8 cellular contexts compared by ENCODE assay signal in the genomic region with DNA sequence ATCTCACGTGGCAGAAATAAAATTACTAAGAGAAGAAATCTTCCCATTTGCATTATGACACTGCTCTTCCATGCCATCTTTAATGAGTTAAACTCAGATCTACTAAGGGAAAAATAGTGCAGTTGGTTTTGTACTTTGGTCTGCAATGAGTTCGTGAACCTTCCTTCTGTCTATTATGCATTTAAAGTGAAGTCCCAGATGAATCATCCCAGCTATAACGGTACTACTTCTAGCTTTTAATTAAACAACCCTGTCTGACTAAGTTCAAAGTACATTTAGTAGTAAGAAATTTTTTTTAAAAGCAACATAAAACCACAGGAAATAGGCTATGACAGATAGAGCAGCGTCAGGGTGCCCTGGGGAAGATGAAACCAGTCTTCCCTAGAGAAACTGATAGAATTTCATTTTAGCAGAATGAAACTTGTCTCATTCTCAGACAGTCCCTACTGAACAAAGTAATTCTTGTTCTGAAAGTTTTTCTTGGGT. TPM values are rescaled to one million over a fixed set of nuclear protein-coding genes. Genes with fewer than 3 reads are reported as not detected.
DNase-seq lines count a peak whose midpoint lies in the region; ATAC-seq and TF ChIP-seq lines count a peak whose summit lies in the region.

No MANE protein-coding gene starts in this region.

- H3K27me3 Mint-ChIP-seq in CD4-positive, alpha-beta memory T cell: no peaks in the 10 kb centered on the region
- H3K27me3 Mint-ChIP-seq in progenitor cell of endocrine pancreas: no peaks in the 10 kb centered on the region

- intact Hi-C loops in CD4-positive, alpha-beta memory T cell (cut with micrococcal nuclease): loop anchor here (1.0 kb wide), 3 partner anchors 9 to 207 kb away; partner anchors contain the start of gene BLMH
- intact Hi-C loops in gastrocnemius medialis (cut with DNase I; ENCODE audit: low total_unique reads): loop anchor here (10.0 kb wide), 1 partner anchor 227 kb away; no protein-coding TSS in a partner anchor

- peak overlapping the region in 1 of 2 donors; percentile 11 for H3K4me3 ChIP-seq in CD4-positive, alpha-beta memory T cell (ENCODE audit: low read length in 2 of 2)
- no peak overlapping the region for H3K4me3 ChIP-seq in fibroblast of mammary gland (ENCODE audit: control insufficient read depth, low read depth, low read length)
- H3K4me3 ChIP-seq in gastrocnemius medialis: no peak overlapping the region

- H3K4me1 ChIP-seq in CD4-positive, alpha-beta memory T cell (ENCODE audit: insufficient read depth, low read length): peaks cover 42% of the 10 kb centered on the region
- no peaks in the 10 kb centered on the region for H3K4me1 ChIP-seq in gastrocnemius medialis

- TF ChIP-seq POLR2A in gastrocnemius medialis (IDR thresholded peaks at IDR 0.05): no peak

- CTCF ChIA-PET in CD4-positive, alpha-beta memory T cell (lab: Charles Lee; ENCODE audit: partially characterized antibody): interaction anchor here (0.7 to 6.9 kb wide), 8 partner anchors 8 to 228 kb away, joined by 3 to 103 read pairs (median 10); partner anchors contain the start of gene BLMH

- POLR2A ChIA-PET in CD4-positive, alpha-beta memory T cell (lab: Charles Lee; ENCODE audit: partially characterized antibody): interaction anchor here (0.6 to 7.7 kb wide), 7 partner anchors 9 to 402 kb away, joined by 3 to 136 read pairs (median 6); partner anchors contain the start of genes BLMH and SSH2

- H3K36me3 ChIP-seq in CD4-positive, alpha-beta memory T cell (ENCODE audit: insufficient read depth, low read length): no peaks in the 10 kb centered on the region
- H3K36me3 ChIP-seq in gastrocnemius medialis: no peaks in the 10 kb centered on the region

- peak overlapping the region; percentile 65 for H3K27ac ChIP-seq in CD4-positive, alpha-beta memory T cell (ENCODE audit: low read depth, low read length)
- H3K27ac ChIP-seq in gastrocnemius medialis: no peak overlapping the region

- H3K4me3 Mint-ChIP-seq in CD4-positive, alpha-beta memory T cell: peak overlapping the region; percentile 58 to 89 (median 77)
- no peak overlapping the region for H3K4me3 Mint-ChIP-seq in progenitor cell of endocrine pancreas (ENCODE audit: low read depth)

- TF ChIP-seq CTCF in fibroblast of mammary gland (conservative IDR thresholded peaks at IDR 0.05; ENCODE audit: control insufficient read depth, insufficient read depth, low read depth, low read length) (no peak), progenitor cell of endocrine pancreas (IDR thresholded peaks at IDR 0.05; ENCODE audit: unreplicated experiment) (no peak), gastrocnemius medialis (IDR thresholded peaks at IDR 0.05 in 4 of 5, conservative IDR thresholded peaks at IDR 0.05 in 1 of 5) (no peak)

- H3K36me3 Mint-ChIP-seq in CD4-positive, alpha-beta memory T cell: no peaks in the 10 kb centered on the region
- H3K36me3 Mint-ChIP-seq in progenitor cell of endocrine pancreas (ENCODE audit: insufficient read depth): no peaks in the 10 kb centered on the region

- H3K27ac Mint-ChIP-seq in CD4-positive, alpha-beta memory T cell: peak overlapping the region; percentile 71 to 98 (median 91)
- no peak overlapping the region for H3K27ac Mint-ChIP-seq in progenitor cell of endocrine pancreas

- in situ Hi-C loops in gastrocnemius medialis (cut with MboI; ENCODE audit: low sequenced_read_pairs in 4 of 4): no loop called here

- no peaks in the 10 kb centered on the region for H3K9me3 ChIP-seq in CD4-positive, alpha-beta memory T cell (ENCODE audit: control insufficient read depth in 1 of 2, low read length in 2 of 2)
- no peaks in the 10 kb centered on the region for H3K9me3 ChIP-seq in gastrocnemius medialis

- peak; percentile 75 to 83 (median 79) for DNase-seq in CD4-positive, alpha-beta memory T cell
- DNase-seq in activated CD4-positive, alpha-beta T cell treated with anti-CD3 and anti-CD28 coated beads for 1 hour: peak; percentile 36
- DNase-seq in fibroblast of mammary gland (ENCODE audit: low read depth) (peak; percentile 82), progenitor cell of endocrine pancreas (ENCODE audit: low spot score, unreplicated experiment) (no peak), SHP77 treated with DMSO at 0.1 percent for 48 hours (lab: John Stamatoyannopoulos, UW) (no peak), gastrocnemius medialis (no peak), DMS153 (lab: John Stamatoyannopoulos, UW) (no peak)

- H3K4me1 Mint-ChIP-seq in CD4-positive, alpha-beta memory T cell: peaks cover 40 to 64% (median 49%) of the 10 kb centered on the region in 4 donors
- H3K4me1 Mint-ChIP-seq in progenitor cell of endocrine pancreas (ENCODE audit: low read depth): peaks cover 30% of the 10 kb centered on the region

- peaks cover 0 to 2% (median 0%) of the 10 kb centered on the region in 8 donors for H3K9me3 Mint-ChIP-seq in CD4-positive, alpha-beta memory T cell
- peaks cover 10% of the 10 kb centered on the region for H3K9me3 Mint-ChIP-seq in progenitor cell of endocrine pancreas (ENCODE audit: low read depth)

- ATAC-seq in HG02642 (IDR thresholded peaks at IDR 0.05; ENCODE audit: poor library complexity, unreplicated experiment) (peak; percentile 47), gastrocnemius medialis (no peak)

- H3K27me3 ChIP-seq in CD4-positive, alpha-beta memory T cell (ENCODE audit: insufficient read depth, low read length): no peaks in the 10 kb centered on the region
- H3K27me3 ChIP-seq in gastrocnemius medialis: no peaks in the 10 kb centered on the region

RNA-seq across cellular contexts. Expression of gene TMIGD1, which starts 1.8 kb away (rescaled TPM):
- not detected for total RNA-seq in CD4-positive, alpha-beta memory T cell
- not detected for polyA plus RNA-seq in CD4-positive, alpha-beta memory T cell
- total RNA-seq in progenitor cell of endocrine pancreas (not detected in 2 replicates), gastrocnemius medialis (under 1 TPM in 1 of 4 donors, not detected in 3; 0.68 TPM)

RNA-seq across cellular contexts. Expression of gene BLMH, which starts 40.4 kb away (rescaled TPM):
- total RNA-seq in CD4-positive, alpha-beta memory T cell: 10 to 100 TPM; 54.0 to 57.6 TPM
- polyA plus RNA-seq in CD4-positive, alpha-beta memory T cell: 10 to 100 TPM; 19.4 to 36.8 TPM
- 60.9 and 64.2 TPM in 2 replicates for total RNA-seq in progenitor cell of endocrine pancreas
- total RNA-seq in gastrocnemius medialis: 10 to 100 TPM in 3 of 4 donors, 1 to 10 TPM in 1; 7.4 to 17.7 (median 16.7) TPM

RNA-seq across cellular contexts. Expression of gene CPD, which starts 46.6 kb away (rescaled TPM):
- 10 to 100 TPM; 23.6 to 24.6 TPM for total RNA-seq in CD4-positive, alpha-beta memory T cell
- polyA plus RNA-seq in CD4-positive, alpha-beta memory T cell: 10 to 100 TPM; 15.6 to 17.9 TPM
- total RNA-seq in progenitor cell of endocrine pancreas (123 and 124 TPM in 2 replicates), gastrocnemius medialis (10 to 100 TPM; 20.8 to 32.4 (median 28.0) TPM)

Comparison
In these comparisons a context has a peak if more than half of its experiments do, and no peak if none do; other contexts are left out.
1. DNase-seq: peak in CD4-positive, alpha-beta memory T cell (5 of 5), activated CD4-positive, alpha-beta T cell treated with anti-CD3 and anti-CD28 coated beads for 1 hour (single experiment) and fibroblast of mammary gland (single experiment); none in progenitor cell of endocrine pancreas (single experiment), SHP77 treated with DMSO at 0.1 percent for 48 hours (single experiment), gastrocnemius medialis (0 of 2) and DMS153 (single experiment).